Comparison of ENCODE assay signal across 25 cellular contexts in genomic region chr10:92562424-92562823, GRCh38. TPM values are rescaled to one million over a fixed set of nuclear protein-coding genes. Genes with fewer than 3 reads are reported as not detected.
DNase-seq lines count a peak whose midpoint lies in the region; ATAC-seq, FAIRE-seq and TF ChIP-seq lines count a peak whose summit lies in the region.
"Had no signal": no experiment of that assay in that cellular context is flagged by ENCODE, and none has a peak within 500 bp of the region (broad histone marks: within the 10 kb centered on the region; RNA-seq: fewer than 3 reads in every experiment).

No MANE protein-coding gene starts in this region.

- no peak overlapping the region for H3K4me3 ChIP-seq in Caco-2 (ENCODE audit: low read depth, low read length)
- no peak overlapping the region for H3K4me3 ChIP-seq in PC-3 (ENCODE audit: low read length)
- H3K4me3 ChIP-seq in mesenchymal stem cell (ENCODE audit: insufficient read depth in 1 of 2, low read depth in 1 of 2, low read length in 2 of 2), result no peak overlapping the region
- H3K4me3 ChIP-seq: GM23338 had no signal

- no peak overlapping the region for H3K18ac ChIP-seq in mesenchymal stem cell (ENCODE audit: low read depth in 1 of 2, low read length in 2 of 2)

- CTCF ChIA-PET in Caco-2 (lab: Charles Lee), result no interaction called here
- CTCF ChIA-PET in PC-3 (lab: Charles Lee), result no interaction called here

- H2BK15ac ChIP-seq in mesenchymal stem cell (ENCODE audit: low read depth, poor library complexity, severe bottlenecking), result no peak overlapping the region

- intact Hi-C loops in Caco-2 (cut with micrococcal nuclease; ENCODE audit: unreplicated experiment) (no loop called here), PC-3 (cut with micrococcal nuclease) (no loop called here)

- no peak for FAIRE-seq in frontal cortex (lab: Jason Lieb, UNC)
- FAIRE-seq: A204.1, D721Med, GM12892, GM18507, H54, HTR-8/SVneo had no signal

- BruUV-seq in Caco-2 (replicated peaks; lab: Mats Ljungman, UMichigan), result no TSS peak
- BruUV-seq in PC-3 (replicated peaks; lab: Mats Ljungman, UMichigan), result no TSS peak

- no peak overlapping the region for H2BK12ac ChIP-seq in mesenchymal stem cell (ENCODE audit: low read length in 2 of 2)

- H3K4me1 Mint-ChIP-seq in Caco-2 (ENCODE audit: low read depth, unreplicated experiment) (no peaks in the 10 kb centered on the region), IgD-negative memory B cell (peaks cover 11 to 21% (median 13%) of the 10 kb centered on the region in 3 donors)

- no peak overlapping the region for H3K4me2 ChIP-seq in PC-3 (ENCODE audit: low read length)
- no peak overlapping the region for H3K4me2 ChIP-seq in mesenchymal stem cell (ENCODE audit: low read length, poor library complexity, severe bottlenecking)
- H3K4me2 ChIP-seq: GM23338 had no signal

- H2BK120ac ChIP-seq in mesenchymal stem cell (ENCODE audit: low read depth, low read length), result no peak overlapping the region

- H3K79me1 ChIP-seq in mesenchymal stem cell (replicated peaks; ENCODE audit: low read length, poor library complexity, severe bottlenecking), result peaks cover 29% of the 10 kb centered on the region

- no peak overlapping the region for H3K23ac ChIP-seq in mesenchymal stem cell (ENCODE audit: low read length in 2 of 2)

- no peak overlapping the region for H3K27ac ChIP-seq in PC-3 (ENCODE audit: low read length)
- no peak overlapping the region for H3K27ac ChIP-seq in mesenchymal stem cell (ENCODE audit: low read length, poor library complexity, severe bottlenecking)

- ATAC-seq in PC-3, result peak; percentile 35; the same call in 1 of the 2 replicates
- no peak for ATAC-seq in HG02852 (IDR thresholded peaks at IDR 0.05; ENCODE audit: unreplicated experiment)
- ATAC-seq: GM23338 had no signal

- H3K27me3 Mint-ChIP-seq in Caco-2 (ENCODE audit: insufficient read depth, unreplicated experiment), result no peaks in the 10 kb centered on the region
- no peaks in the 10 kb centered on the region for H3K27me3 Mint-ChIP-seq in IgD-negative memory B cell
- H3K27me3 Mint-ChIP-seq: CD4-positive, CD25-positive, alpha-beta regulatory T cell; CD8-positive, alpha-beta memory T cell had no signal

- H3K36me3 Mint-ChIP-seq in Caco-2 (ENCODE audit: insufficient read depth, unreplicated experiment) (peaks cover 75% of the 10 kb centered on the region), IgD-negative memory B cell (peaks cover 31% of the 10 kb centered on the region)

- no peak overlapping the region for H3K4ac ChIP-seq in mesenchymal stem cell (ENCODE audit: low read depth in 1 of 2, low read length in 2 of 2)

- no peak overlapping the region for H2AK5ac ChIP-seq in mesenchymal stem cell (ENCODE audit: low read length, severe bottlenecking)

- H4K8ac ChIP-seq in mesenchymal stem cell (ENCODE audit: low read length), result no peak overlapping the region

- H3F3A ChIP-seq in PC-3 (ENCODE audit: low read length, unreplicated experiment), result no peaks in the 10 kb centered on the region

- TF ChIP-seq CTCF in Caco-2 (IDR thresholded peaks at IDR 0.05; ENCODE audit: insufficient read depth in 1 of 2, low read depth in 1 of 2, low read length in 1 of 2, severe bottlenecking in 1 of 2, unreplicated experiment in 1 of 2) (no peak), PC-3 (conservative IDR thresholded peaks at IDR 0.05; ENCODE audit: low read depth, low read length) (no peak)

- 0 out of 2 replicates have a peak, but pooled peaks cover 3% of the 10 kb centered on the region for H3K9me3 ChIP-seq in Caco-2
- no peaks in the 10 kb centered on the region for H3K9me3 ChIP-seq in PC-3 (ENCODE audit: low read length)
- H3K9me3 ChIP-seq in mesenchymal stem cell (ENCODE audit: control insufficient read depth, low read length), result peaks cover 11% of the 10 kb centered on the region
- H3K9me3 ChIP-seq: BE2C had no signal

- H3K27me3 ChIP-seq in Caco-2 (replicated peaks; ENCODE audit: control insufficient read depth, insufficient read depth, low read length) (no peaks in the 10 kb centered on the region), PC-3 (ENCODE audit: low read length) (no peaks in the 10 kb centered on the region), mesenchymal stem cell (ENCODE audit: control insufficient read depth in 1 of 2, insufficient read depth in 1 of 2, low read length in 2 of 2) (no peaks in the 10 kb centered on the region)
- H3K27me3 ChIP-seq: BE2C had no signal

- no peak overlapping the region for H3K9ac ChIP-seq in PC-3 (ENCODE audit: low read length)
- no peak overlapping the region for H3K9ac ChIP-seq in mesenchymal stem cell (ENCODE audit: low read length)

- H2AFZ ChIP-seq in PC-3 (ENCODE audit: low read length) (no peak overlapping the region), mesenchymal stem cell (ENCODE audit: low read depth, low read length) (no peak overlapping the region)
- H2AFZ ChIP-seq: GM23338 had no signal

- H4K20me1 ChIP-seq in PC-3 (ENCODE audit: low read length), result no peaks in the 10 kb centered on the region

- H2BK5ac ChIP-seq in mesenchymal stem cell (ENCODE audit: low read depth, low read length, poor library complexity, severe bottlenecking), result no peak overlapping the region

- peaks cover 46% of the 10 kb centered on the region for H3K79me2 ChIP-seq in PC-3 (ENCODE audit: low read length)

- POLR2A ChIA-PET in Caco-2 (lab: Charles Lee), result no interaction called here
- POLR2A ChIA-PET in PC-3 (lab: Charles Lee; ENCODE audit: unreplicated experiment), result interaction anchor here (0.6 kb wide), 1 partner anchor 166 kb away, joined by 6 read pairs; no protein-coding TSS in a partner anchor

- no peaks in the 10 kb centered on the region for H3K9me3 Mint-ChIP-seq in Caco-2 (ENCODE audit: unreplicated experiment)
- H3K9me3 Mint-ChIP-seq in IgD-negative memory B cell, result peaks cover 0 to 2% (median 0%) of the 10 kb centered on the region in 3 donors
- H3K9me3 Mint-ChIP-seq: CD8-positive, alpha-beta memory T cell had no signal

- no peak overlapping the region for H4K91ac ChIP-seq in mesenchymal stem cell (ENCODE audit: low read length)

- H3K36me3 ChIP-seq in Caco-2 (ENCODE audit: control insufficient read depth, insufficient read depth, low read length), result peaks cover 1% of the 10 kb centered on the region; the same call in 1 of the 2 replicates
- H3K36me3 ChIP-seq in PC-3 (ENCODE audit: low read depth, low read length), result peaks cover 7% of the 10 kb centered on the region; the same call in 1 of the 2 replicates
- H3K36me3 ChIP-seq in mesenchymal stem cell (ENCODE audit: control insufficient read depth in 1 of 2, insufficient read depth in 2 of 2, low read depth in 1 of 2, low read length in 2 of 2), result peaks cover 14 to 33% of the 10 kb centered on the region in 2 experiments

- H3K4me1 ChIP-seq in Caco-2 (no peaks in the 10 kb centered on the region), PC-3 (ENCODE audit: insufficient read depth, low read length) (peaks cover 5% of the 10 kb centered on the region), mesenchymal stem cell (ENCODE audit: control insufficient read depth, insufficient read depth, low read depth, low read length) (no peaks in the 10 kb centered on the region)
- H3K4me1 ChIP-seq: BE2C had no signal

- H3K9me2 ChIP-seq in PC-3 (replicated peaks; ENCODE audit: low read length), result no peaks in the 10 kb centered on the region

- DNase-seq in Caco-2, result no peak
- DNase-seq in PC-3, result no peak
- DNase-seq in dedifferentiated amniotic fluid mesenchymal stem cell (ENCODE audit: extremely low spot score), result peak; percentile 1
- DNase-seq in mesenchymal stem cell, result no peak
- DNase-seq in frontal cortex (ENCODE audit: low spot score in 2 of 2), result no peak
- no peak for DNase-seq in DMS53 treated with DMSO at 0.1 percent for 48 hours (lab: John Stamatoyannopoulos, UW; ENCODE audit: unreplicated experiment)
- DNase-seq: ACHN; BE2C; C1 segment of cervical spinal cord; CD4-positive, CD25-positive, alpha-beta regulatory T cell; CD8-positive, alpha-beta memory T cell; COR-L47; DMS79; GDM1; HCEC 1CT; IMR-90 had no signal

- no peak overlapping the region for H3K14ac ChIP-seq in mesenchymal stem cell (ENCODE audit: low read length in 2 of 2)

- H3K27ac Mint-ChIP-seq in Caco-2 (ENCODE audit: unreplicated experiment) (peak overlapping the region; percentile 12), IgD-negative memory B cell (peak overlapping the region in 2 of 3 donors; percentile 13 to 39)
- H3K27ac Mint-ChIP-seq: GM23338 had no signal

- no peak overlapping the region for H3K4me3 Mint-ChIP-seq in Caco-2 (ENCODE audit: unreplicated experiment)
- H3K4me3 Mint-ChIP-seq in IgD-negative memory B cell, result no peak overlapping the region
- H3K4me3 Mint-ChIP-seq: CD8-positive, alpha-beta memory T cell; GM23338 had no signal

RNA-seq across cellular contexts. Expression of gene IDE, which starts 11.5 kb away (rescaled TPM):
- total RNA-seq in Caco-2 (2022) (84.8 and 85.5 TPM in 2 replicates), PC-3 (2014; rRNA removed) (23.4 and 28.7 TPM in 2 replicates), frontal cortex (15.9 TPM)
- 11.7 TPM for polyA plus RNA-seq in IgD-negative memory B cell
- 18.5 TPM for polyA plus RNA-seq in mesenchymal stem cell (2013, experiment 1 of 2)
- polyA plus RNA-seq in mesenchymal stem cell (2013, experiment 2 of 2), result 18.4 TPM

RNA-seq across cellular contexts. Expression of gene KIF11, which starts 30.5 kb away (rescaled TPM):
- total RNA-seq in Caco-2 (2022), result 37.7 TPM in 2 replicates
- 0.68 TPM for polyA plus RNA-seq in IgD-negative memory B cell
- 25.5 and 26.2 TPM in 2 replicates for total RNA-seq in PC-3 (2014; rRNA removed)
- polyA plus RNA-seq in mesenchymal stem cell (2013, experiment 1 of 2), result 4.4 TPM
- 4.7 TPM for polyA plus RNA-seq in mesenchymal stem cell (2013, experiment 2 of 2)
- total RNA-seq in frontal cortex, result 5.3 TPM
